16 cellular contexts compared by ENCODE assay signal in genomic region chr22:30026751-30027150, GRCh38. TPM values are rescaled to one million over a fixed set of nuclear protein-coding genes. Genes with fewer than 3 reads are reported as not detected.
DNase-seq lines count a peak whose midpoint lies in the region; ATAC-seq and TF ChIP-seq lines count a peak whose summit lies in the region.
"Had no signal": no experiment of that assay in that cellular context is flagged by ENCODE, and none has a peak within 500 bp of the region (broad histone marks: within the 10 kb centered on the region; RNA-seq: fewer than 3 reads in every experiment).

No MANE protein-coding gene starts in this region.

- H3K27me3 Mint-ChIP-seq in activated naive CD8-positive, alpha-beta T cell treated with anti-CD3 and anti-CD28 coated beads, Interleukin-2, amount 50 U/mL, for 24 hours: no peaks in the 10 kb centered on the region
- H3K27me3 Mint-ChIP-seq in activated naive CD8-positive, alpha-beta T cell treated with anti-CD3 and anti-CD28 coated beads for 36 hours: no peaks in the 10 kb centered on the region

- no peak for TF ChIP-seq POLR2A in prostate gland (IDR thresholded peaks at IDR 0.05)

- H3K4me2 ChIP-seq in hepatocyte: no peak overlapping the region

- no peaks in the 10 kb centered on the region for H3K9me2 ChIP-seq in hepatocyte (replicated peaks; ENCODE audit: insufficient read depth)

- intact Hi-C loops in prostate gland (cut with DNase I): no loop called here

- H3K9me3 ChIP-seq in hepatocyte (ENCODE audit: low read depth): no peaks in the 10 kb centered on the region
- no peaks in the 10 kb centered on the region for H3K9me3 ChIP-seq in skeletal muscle tissue (ENCODE audit: control insufficient read depth in 3 of 3, low read length in 3 of 3)
- H3K9me3 ChIP-seq in prostate gland: no peaks in the 10 kb centered on the region
- H3K9me3 ChIP-seq: HAP-1 had no signal

- H3K4me1 ChIP-seq in hepatocyte (ENCODE audit: insufficient read depth) (no peaks in the 10 kb centered on the region), skeletal muscle tissue (ENCODE audit: control insufficient read depth in 3 of 3, insufficient read depth in 3 of 3, low read length in 3 of 3) (peaks cover 0 to 3% (median 2%) of the 10 kb centered on the region in 3 donors), prostate gland (replicated peaks) (peaks cover 7% of the 10 kb centered on the region)
- H3K4me1 ChIP-seq: HAP-1 had no signal

- H3K27ac Mint-ChIP-seq in activated naive CD8-positive, alpha-beta T cell treated with anti-CD3 and anti-CD28 coated beads, Interleukin-2, amount 50 U/mL, for 24 hours: peak overlapping the region; percentile 49
- no peak overlapping the region for H3K27ac Mint-ChIP-seq in activated naive CD8-positive, alpha-beta T cell treated with anti-CD3 and anti-CD28 coated beads for 36 hours

- no peak overlapping the region for H2AFZ ChIP-seq in hepatocyte

- TF ChIP-seq CTCF in hepatocyte (IDR thresholded peaks at IDR 0.05; ENCODE audit: poor library complexity): no peak
- TF ChIP-seq CTCF in prostate gland (IDR thresholded peaks at IDR 0.05): no peak

- no peaks in the 10 kb centered on the region for H4K20me1 ChIP-seq in hepatocyte (ENCODE audit: insufficient read depth, poor library complexity, severe bottlenecking)

- 97% methylated on average over 2 of the region's 2 CpGs for WGBS in hepatocyte (ENCODE audit: low lambda C conversion rate, missing lambda C conversion rate)
- 97% methylated on average over 2 of the region's 2 CpGs for WGBS in prostate gland

- H3K4me1 Mint-ChIP-seq in activated naive CD8-positive, alpha-beta T cell treated with anti-CD3 and anti-CD28 coated beads, Interleukin-2, amount 50 U/mL, for 24 hours: peaks cover 10% of the 10 kb centered on the region
- peaks cover 8% of the 10 kb centered on the region for H3K4me1 Mint-ChIP-seq in activated naive CD8-positive, alpha-beta T cell treated with anti-CD3 and anti-CD28 coated beads for 36 hours

- peak overlapping the region in 2 of 3 donors; percentile 6 to 8 for H3K9ac ChIP-seq in skeletal muscle tissue (ENCODE audit: low read depth in 1 of 3, low read length in 3 of 3)

- no peaks in the 10 kb centered on the region for H3K9me3 Mint-ChIP-seq in activated naive CD8-positive, alpha-beta T cell treated with anti-CD3 and anti-CD28 coated beads, Interleukin-2, amount 50 U/mL, for 24 hours
- H3K9me3 Mint-ChIP-seq in activated naive CD8-positive, alpha-beta T cell treated with anti-CD3 and anti-CD28 coated beads for 36 hours: no peaks in the 10 kb centered on the region
- H3K9me3 Mint-ChIP-seq: CD14-positive monocyte had no signal

- no peak overlapping the region for H3K4me3 ChIP-seq in hepatocyte
- no peak overlapping the region for H3K4me3 ChIP-seq in skeletal muscle tissue (ENCODE audit: low read length in 3 of 3)
- H3K4me3 ChIP-seq in prostate gland: no peak overlapping the region
- H3K4me3 ChIP-seq: HAP-1 had no signal

- peaks cover 24% of the 10 kb centered on the region for H3K36me3 Mint-ChIP-seq in activated naive CD8-positive, alpha-beta T cell treated with anti-CD3 and anti-CD28 coated beads, Interleukin-2, amount 50 U/mL, for 24 hours (ENCODE audit: low read depth)
- peaks cover 4% of the 10 kb centered on the region for H3K36me3 Mint-ChIP-seq in activated naive CD8-positive, alpha-beta T cell treated with anti-CD3 and anti-CD28 coated beads for 36 hours

- no peaks in the 10 kb centered on the region for H3K79me2 ChIP-seq in hepatocyte

- DNase-seq in activated naive CD8-positive, alpha-beta T cell treated with anti-CD3 and anti-CD28 coated beads, Interleukin-2, amount 50 U/mL, for 24 hours: no peak
- no peak for DNase-seq in activated naive CD8-positive, alpha-beta T cell treated with anti-CD3 and anti-CD28 coated beads for 36 hours
- DNase-seq in hepatocyte (ENCODE audit: low spot score) (no peak), T-helper 2 cell (no peak), prostate gland (ENCODE audit: low spot score) (no peak)
- DNase-seq in stimulated activated CD4-positive, alpha-beta T cell treated with anti-CD3 and anti-CD28 coated beads, Interleukin-1b, Interleukin-23, amount 100 ng/mL, for 48 hours: no peak
- no peak for DNase-seq in activated effector memory CD4-positive, alpha-beta T cell treated with Interleukin-2 at 50 U/mL for 16 hours
- DNase-seq: COR-L47, DMS153, Karpas-422, NCI-H1417, NCI-H2029 treated with DMSO at 0.1 percent for 48 hours, NCI-H510A treated with DMSO at 0.1 percent for 48 hours had no signal

- no peak for ATAC-seq in activated naive CD8-positive, alpha-beta T cell treated with anti-CD3 and anti-CD28 coated beads, Interleukin-2, amount 50 U/mL, for 24 hours

- H3K27ac ChIP-seq in hepatocyte (peak overlapping the region; percentile 14), skeletal muscle tissue (ENCODE audit: low read depth, low read length) (no peak overlapping the region), prostate gland (no peak overlapping the region)

- H3K4me3 Mint-ChIP-seq in activated naive CD8-positive, alpha-beta T cell treated with anti-CD3 and anti-CD28 coated beads, Interleukin-2, amount 50 U/mL, for 24 hours: no peak overlapping the region
- no peak overlapping the region for H3K4me3 Mint-ChIP-seq in activated naive CD8-positive, alpha-beta T cell treated with anti-CD3 and anti-CD28 coated beads for 36 hours
- H3K4me3 Mint-ChIP-seq: CD14-positive monocyte had no signal

- H3K27me3 ChIP-seq in hepatocyte (no peaks in the 10 kb centered on the region), skeletal muscle tissue (ENCODE audit: control insufficient read depth in 3 of 3, insufficient read depth in 3 of 3, low read length in 3 of 3) (no peaks in the 10 kb centered on the region), prostate gland (replicated peaks; ENCODE audit: insufficient read depth) (no peaks in the 10 kb centered on the region)

- H3K36me3 ChIP-seq in hepatocyte (replicated peaks; ENCODE audit: insufficient read depth, low read depth): no peaks in the 10 kb centered on the region
- H3K36me3 ChIP-seq in skeletal muscle tissue (ENCODE audit: control insufficient read depth in 3 of 3, insufficient read depth in 3 of 3, low read length in 3 of 3): peaks cover 58 to 72% (median 65%) of the 10 kb centered on the region in 3 donors
- peaks cover 3 to 11% of the 10 kb centered on the region in 2 donors for H3K36me3 ChIP-seq in prostate gland

RNA-seq across cellular contexts. Expression of gene HORMAD2, which starts 53.5 kb away (rescaled TPM):
- not detected for total RNA-seq in activated naive CD8-positive, alpha-beta T cell treated with anti-CD3 and anti-CD28 coated beads for 36 hours
- total RNA-seq in hepatocyte: not detected in 2 replicates
- polyA plus RNA-seq in hepatocyte: not detected in 2 replicates
- total RNA-seq in skeletal muscle tissue: not detected
- total RNA-seq in prostate gland: 1 to 10 TPM in 1 of 2 donors, not detected in 1; 6.9 TPM
- polyA plus RNA-seq: CD14-positive monocyte had no signal
